20 cellular contexts compared by ENCODE assay signal in the genomic region with DNA sequence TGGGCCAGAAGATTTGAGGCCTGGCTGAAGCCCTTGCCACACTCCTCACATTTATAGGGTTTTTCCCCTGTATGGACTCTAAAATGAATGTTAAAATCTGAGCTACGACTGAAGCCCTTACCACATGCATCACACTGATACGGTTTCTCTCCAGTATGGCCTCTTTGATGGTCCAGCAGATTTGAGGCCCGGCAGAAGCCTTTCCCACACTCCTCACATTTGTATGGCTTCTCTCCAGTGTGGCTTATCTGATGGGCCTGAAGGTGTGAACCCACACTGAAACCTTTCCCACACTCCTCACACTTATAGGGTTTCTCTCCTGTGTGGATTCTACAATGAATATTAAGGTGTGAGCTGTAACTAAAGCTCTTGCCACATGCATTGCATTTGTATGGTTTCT. TPM values are rescaled to one million over a fixed set of nuclear protein-coding genes. Genes with fewer than 3 reads are reported as not detected.
"Had no signal": no experiment of that assay in that cellular context is flagged by ENCODE, and none has a peak within 500 bp of the region (broad histone marks: within the 10 kb centered on the region; RNA-seq: fewer than 3 reads in every experiment).

No MANE protein-coding gene starts in this region.

- H3K27me3 ChIP-seq: adrenal gland, ascending aorta, brain microvascular endothelial cell, upper lobe of right lung had no signal

- H3K79me2 ChIP-seq: parathyroid adenoma had no signal

- H2AFZ ChIP-seq: parathyroid adenoma had no signal

- H3K4me1 Mint-ChIP-seq: activated T-helper 17 cell treated with anti-CD3 and anti-CD28 coated beads, Interleukin-2, amount 50 U/mL, for 72 hours; immature natural killer cell; nephron progenitor cell; WTC11 had no signal

- H3K4me3 ChIP-seq: ascending aorta, left ventricle myocardium inferior, upper lobe of right lung had no signal

- H3K4me1 ChIP-seq: adrenal gland, ascending aorta, left ventricle myocardium inferior, parathyroid adenoma, upper lobe of right lung had no signal

- ATAC-seq: activated naive CD4-positive, alpha-beta T cell treated with anti-CD3 and anti-CD28 coated beads, Interleukin-2, amount 50 U/mL, for 72 hours; activated T-helper 17 cell treated with anti-CD3 and anti-CD28 coated beads, Interleukin-2, amount 50 U/mL, for 72 hours; sciatic nerve; upper lobe of right lung; WTC11 had no signal

- H3K9ac ChIP-seq: parathyroid adenoma had no signal

- H3K27ac ChIP-seq: adrenal gland, ascending aorta, brain microvascular endothelial cell, left ventricle myocardium inferior, parathyroid adenoma, upper lobe of right lung had no signal

- H3K27me3 Mint-ChIP-seq: activated T-cell treated with anti-CD3 and anti-CD28 coated beads, Interleukin-2, amount 50 U/mL, for 24 hours; activated T-helper 17 cell treated with anti-CD3 and anti-CD28 coated beads, Interleukin-2, amount 50 U/mL, for 72 hours had no signal

- H3K4me3 Mint-ChIP-seq: activated T-cell treated with anti-CD3 and anti-CD28 coated beads, Interleukin-2, amount 50 U/mL, for 24 hours; activated T-helper 17 cell treated with anti-CD3 and anti-CD28 coated beads, Interleukin-2, amount 50 U/mL, for 72 hours; immature natural killer cell; nephron progenitor cell; WTC11 had no signal

- DNase-seq: activated CD8-positive, alpha-beta memory T cell treated with anti-CD3 and anti-CD28 coated beads, Interleukin-2, amount 50 U/mL, for 4 hours; activated T-cell treated with anti-CD3 and anti-CD28 coated beads, Interleukin-2, amount 50 U/mL, for 24 hours; adrenal gland; brain microvascular endothelial cell; cortex of kidney; foreskin melanocyte; immature natural killer cell; left ventricle myocardium inferior; nephron progenitor cell; nucleus accumbens; stimulated activated CD4-positive, alpha-beta T cell treated with anti-CD3 and anti-CD28 coated beads, Interleukin-2, amount 100 ng/mL, for 48 hours; stimulated activated naive CD4-positive, alpha-beta T cell treated with Interleukin-2 at 50 U/mL for 16 hours; T-helper 9 cell; upper lobe of right lung had no signal

- H3K27ac Mint-ChIP-seq: activated T-cell treated with anti-CD3 and anti-CD28 coated beads, Interleukin-2, amount 50 U/mL, for 24 hours; activated T-helper 17 cell treated with anti-CD3 and anti-CD28 coated beads, Interleukin-2, amount 50 U/mL, for 72 hours; immature natural killer cell; nephron progenitor cell; WTC11 had no signal

RNA-seq across cellular contexts. Expression of gene ZNF404, which starts 30.3 kb away (rescaled TPM):
- total RNA-seq: ascending aorta had no signal
